12 cellular contexts compared by ENCODE assay signal in the genomic region with DNA sequence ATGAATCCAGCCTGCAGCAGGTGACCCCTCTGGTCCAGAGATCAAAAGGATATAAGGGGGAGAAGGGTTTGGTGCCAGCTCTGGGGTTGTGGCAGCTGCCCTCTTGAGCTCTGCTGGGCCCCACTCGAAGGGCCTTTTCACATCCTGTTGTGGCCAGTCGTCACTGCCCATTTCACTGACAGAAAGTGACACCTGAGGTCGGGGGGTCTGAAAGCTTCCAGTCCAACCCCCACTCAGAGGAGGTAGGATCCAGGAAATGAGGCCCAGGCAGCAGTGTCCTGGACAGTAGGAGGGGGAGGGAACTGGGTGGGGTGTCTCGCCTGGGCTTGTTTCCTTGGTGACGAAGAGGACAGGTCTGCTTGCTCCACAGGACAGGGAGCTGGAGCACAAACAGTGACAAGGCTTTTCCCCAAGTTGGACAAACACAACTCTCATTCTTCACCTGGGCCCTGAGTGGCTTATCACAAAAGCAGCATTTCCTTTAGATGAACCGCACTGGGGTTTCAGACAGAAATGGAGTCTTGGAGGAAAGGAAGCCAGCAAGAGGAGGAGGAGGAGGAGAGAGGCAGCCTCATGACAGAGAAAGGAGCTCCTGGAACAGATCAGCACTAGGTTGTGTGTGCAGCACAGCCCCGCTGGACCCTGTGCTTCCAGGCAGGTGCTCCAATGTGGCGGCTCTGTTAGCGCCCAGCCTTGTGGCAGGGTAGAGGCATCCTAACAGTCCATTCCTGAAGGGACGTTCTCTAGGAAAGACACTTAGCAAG. TPM values are rescaled to one million over a fixed set of nuclear protein-coding genes. Genes with fewer than 3 reads are reported as not detected.
DNase-seq lines count a peak whose midpoint lies in the region; ATAC-seq and TF ChIP-seq lines count a peak whose summit lies in the region.
"Had no signal": no experiment of that assay in that cellular context is flagged by ENCODE, and none has a peak within 500 bp of the region (broad histone marks: within the 10 kb centered on the region; RNA-seq: fewer than 3 reads in every experiment).

No MANE protein-coding gene starts in this region.

- TF ChIP-seq POLR2A in sigmoid colon (IDR thresholded peaks at IDR 0.05): no peak

- peak in 1 of 3 donors; percentile 16 for DNase-seq in CD4-positive, CD25-positive, alpha-beta regulatory T cell
- DNase-seq in GF-D8 (lab: John Stamatoyannopoulos, UW): peak; percentile 43
- DNase-seq in lung (ENCODE audit: low spot score): no peak
- DNase-seq in activated CD4-positive, CD25-positive, alpha-beta regulatory T cell (lab: John Stamatoyannopoulos, UW): no peak
- no peak for DNase-seq in activated CD4-positive, alpha-beta memory T cell treated with anti-CD3 and anti-CD28 coated beads, Interleukin-2, amount 10 ng/mL, durations not matched to agents 7 days and 5 days
- DNase-seq in sigmoid colon: no peak
- DNase-seq: activated CD4-positive, alpha-beta memory T cell treated with anti-CD3 and anti-CD28 coated beads for 36 hours; amniotic stem cell; stimulated activated naive B cell treated with anti-CD40 and anti-IgM and Interleukin-4, amounts not matched to agents 10 μg/mL and 1 μg/mL and 100 μg/mL, for 72 hours had no signal

- TF ChIP-seq EP300 in sigmoid colon (IDR thresholded peaks at IDR 0.05): no peak

- POLR2A ChIA-PET in activated CD4-positive, alpha-beta memory T cell treated with anti-CD3 and anti-CD28 coated beads, Interleukin-2, amount 10 ng/mL, durations not matched to agents 7 days and 5 days (lab: Charles Lee): no interaction called here

- H3K4me3 Mint-ChIP-seq in CD4-positive, CD25-positive, alpha-beta regulatory T cell: no peak overlapping the region
- H3K4me3 Mint-ChIP-seq in activated CD4-positive, alpha-beta memory T cell treated with anti-CD3 and anti-CD28 coated beads, Interleukin-2, amount 10 ng/mL, durations not matched to agents 7 days and 5 days: no peak overlapping the region
- H3K4me3 Mint-ChIP-seq: activated CD4-positive, alpha-beta memory T cell treated with anti-CD3 and anti-CD28 coated beads for 36 hours; nephron; stimulated activated naive B cell treated with anti-CD40 and anti-IgM and Interleukin-4, amounts not matched to agents 10 μg/mL and 1 μg/mL and 100 μg/mL, for 72 hours had no signal

- H3K9me3 ChIP-seq in CD4-positive, CD25-positive, alpha-beta regulatory T cell (ENCODE audit: control insufficient read depth in 2 of 2, low read length in 2 of 2): no peaks in the 10 kb centered on the region
- H3K9me3 ChIP-seq in lung (ENCODE audit: control insufficient read depth in 2 of 2, insufficient read depth in 1 of 2, low read length in 1 of 2): no peaks in the 10 kb centered on the region
- H3K9me3 ChIP-seq in sigmoid colon: no peaks in the 10 kb centered on the region

- H3K27ac Mint-ChIP-seq in CD4-positive, CD25-positive, alpha-beta regulatory T cell: peak overlapping the region in 2 of 3 donors; percentile 47 to 51
- H3K27ac Mint-ChIP-seq in activated CD4-positive, alpha-beta memory T cell treated with anti-CD3 and anti-CD28 coated beads, Interleukin-2, amount 10 ng/mL, durations not matched to agents 7 days and 5 days: no peak overlapping the region
- H3K27ac Mint-ChIP-seq: activated CD4-positive, alpha-beta memory T cell treated with anti-CD3 and anti-CD28 coated beads for 36 hours; nephron; stimulated activated naive B cell treated with anti-CD40 and anti-IgM and Interleukin-4, amounts not matched to agents 10 μg/mL and 1 μg/mL and 100 μg/mL, for 72 hours had no signal

- ATAC-seq in CD4-positive, CD25-positive, alpha-beta regulatory T cell (ENCODE audit: low read depth in 2 of 2): no peak
- ATAC-seq in lung (ENCODE audit: insufficient read depth, low FRiP score) (peak; percentile 12), GM18517 (IDR thresholded peaks at IDR 0.05; ENCODE audit: unreplicated experiment) (no peak)
- ATAC-seq: stimulated activated naive B cell treated with anti-CD40 and anti-IgM and Interleukin-4, amounts not matched to agents 10 μg/mL and 1 μg/mL and 100 μg/mL, for 72 hours had no signal

- no peak overlapping the region for H3K27ac ChIP-seq in CD4-positive, CD25-positive, alpha-beta regulatory T cell (ENCODE audit: insufficient read depth, low read length, poor library complexity, severe bottlenecking)
- H3K27ac ChIP-seq in VCaP (peak overlapping the region; percentile 89), lung (ENCODE audit: low read depth in 1 of 2, low read length in 1 of 2) (peak overlapping the region in 1 of 2 donors; percentile 57), sigmoid colon (no peak overlapping the region)

- intact Hi-C loops in sigmoid colon (cut with DNase I): no loop called here

- peaks cover 16% of the 10 kb centered on the region for H3K36me3 ChIP-seq in CD4-positive, CD25-positive, alpha-beta regulatory T cell (ENCODE audit: control insufficient read depth, insufficient read depth, low read length)
- H3K36me3 ChIP-seq in lung (ENCODE audit: control insufficient read depth in 2 of 2, insufficient read depth in 2 of 2, low read length in 2 of 2) (peaks cover 10 to 28% of the 10 kb centered on the region in 2 donors), sigmoid colon (peaks cover 0 to 43% (median 24%) of the 10 kb centered on the region in 4 donors)

- TF ChIP-seq CTCF in VCaP (conservative IDR thresholded peaks at IDR 0.05) (no peak), lung (IDR thresholded peaks at IDR 0.05; ENCODE audit: control extremely low read depth, extremely low read depth) (no peak), sigmoid colon (IDR thresholded peaks at IDR 0.05) (no peak)

- CTCF ChIA-PET in activated CD4-positive, alpha-beta memory T cell treated with anti-CD3 and anti-CD28 coated beads, Interleukin-2, amount 10 ng/mL, durations not matched to agents 7 days and 5 days (lab: Charles Lee): interaction anchor here (1.0 kb wide), 1 partner anchor 85 kb away, joined by 3 read pairs; no protein-coding TSS in a partner anchor

- no peaks in the 10 kb centered on the region for H3K4me1 Mint-ChIP-seq in CD4-positive, CD25-positive, alpha-beta regulatory T cell
- peaks cover 12% of the 10 kb centered on the region for H3K4me1 Mint-ChIP-seq in activated CD4-positive, alpha-beta memory T cell treated with anti-CD3 and anti-CD28 coated beads, Interleukin-2, amount 10 ng/mL, durations not matched to agents 7 days and 5 days
- H3K4me1 Mint-ChIP-seq: stimulated activated naive B cell treated with anti-CD40 and anti-IgM and Interleukin-4, amounts not matched to agents 10 μg/mL and 1 μg/mL and 100 μg/mL, for 72 hours had no signal

- H3K4me1 ChIP-seq in CD4-positive, CD25-positive, alpha-beta regulatory T cell (ENCODE audit: control insufficient read depth, insufficient read depth, low read length, poor library complexity, severe bottlenecking): no peaks in the 10 kb centered on the region
- H3K4me1 ChIP-seq in lung (ENCODE audit: control insufficient read depth in 2 of 2, insufficient read depth in 2 of 2, low read length in 2 of 2): peaks cover 6 to 9% of the 10 kb centered on the region in 2 donors
- H3K4me1 ChIP-seq in sigmoid colon: peaks cover 0 to 10% (median 7%) of the 10 kb centered on the region in 4 donors

- peaks cover 4% of the 10 kb centered on the region for H3K27me3 Mint-ChIP-seq in CD4-positive, CD25-positive, alpha-beta regulatory T cell
- H3K27me3 Mint-ChIP-seq in activated CD4-positive, alpha-beta memory T cell treated with anti-CD3 and anti-CD28 coated beads, Interleukin-2, amount 10 ng/mL, durations not matched to agents 7 days and 5 days: no peaks in the 10 kb centered on the region
- H3K27me3 Mint-ChIP-seq: activated CD4-positive, alpha-beta memory T cell treated with anti-CD3 and anti-CD28 coated beads for 36 hours; stimulated activated naive B cell treated with anti-CD40 and anti-IgM and Interleukin-4, amounts not matched to agents 10 μg/mL and 1 μg/mL and 100 μg/mL, for 72 hours had no signal

- WGBS in lung, 2 donors: 45 to 52% methylated on average over 10 of the region's 10 CpGs
- WGBS in sigmoid colon, 2 donors: 40 to 60% methylated on average over 10 of the region's 10 CpGs

- peaks cover 9% of the 10 kb centered on the region for H3K36me3 Mint-ChIP-seq in CD4-positive, CD25-positive, alpha-beta regulatory T cell
- H3K36me3 Mint-ChIP-seq in activated CD4-positive, alpha-beta memory T cell treated with anti-CD3 and anti-CD28 coated beads, Interleukin-2, amount 10 ng/mL, durations not matched to agents 7 days and 5 days (ENCODE audit: low read depth): peaks cover 9% of the 10 kb centered on the region

- H3K4me3 ChIP-seq in CD4-positive, CD25-positive, alpha-beta regulatory T cell (ENCODE audit: low read depth, low read length): no peak overlapping the region
- H3K4me3 ChIP-seq in lung (no peak overlapping the region), sigmoid colon (no peak overlapping the region)

- peaks cover 0 to 1% (median 0%) of the 10 kb centered on the region in 7 donors for H3K9me3 Mint-ChIP-seq in CD4-positive, CD25-positive, alpha-beta regulatory T cell
- H3K9me3 Mint-ChIP-seq in activated CD4-positive, alpha-beta memory T cell treated with anti-CD3 and anti-CD28 coated beads, Interleukin-2, amount 10 ng/mL, durations not matched to agents 7 days and 5 days: no peaks in the 10 kb centered on the region
- H3K9me3 Mint-ChIP-seq: activated CD4-positive, alpha-beta memory T cell treated with anti-CD3 and anti-CD28 coated beads for 36 hours; nephron; stimulated activated naive B cell treated with anti-CD40 and anti-IgM and Interleukin-4, amounts not matched to agents 10 μg/mL and 1 μg/mL and 100 μg/mL, for 72 hours had no signal

- no peaks in the 10 kb centered on the region for H3K27me3 ChIP-seq in CD4-positive, CD25-positive, alpha-beta regulatory T cell (ENCODE audit: control insufficient read depth, insufficient read depth, low read length)
- H3K27me3 ChIP-seq in lung (ENCODE audit: control insufficient read depth, insufficient read depth) (no peaks in the 10 kb centered on the region), sigmoid colon (no peaks in the 10 kb centered on the region)

RNA-seq across cellular contexts. Expression of gene FRS3, which starts 11.0 kb away (rescaled TPM):
- total RNA-seq in CD4-positive, CD25-positive, alpha-beta regulatory T cell: 6.4 TPM
- polyA plus RNA-seq in CD4-positive, CD25-positive, alpha-beta regulatory T cell: 1 to 10 TPM; 1.3 to 1.6 (median 1.4) TPM
- total RNA-seq in lung (10 to 100 TPM in 1 of 2 donors, 1 to 10 TPM in 1; 7.3 to 11.2 TPM), sigmoid colon (1 to 10 TPM; 4.1 to 4.9 (median 4.7) TPM)
- polyA plus RNA-seq in lung (1 to 10 TPM; 3.7 to 6.5 TPM), sigmoid colon (1 to 10 TPM; 1.6 to 4.8 (median 3.3) TPM)
- total RNA-seq in activated CD4-positive, alpha-beta memory T cell treated with anti-CD3 and anti-CD28 coated beads, Interleukin-2, amount 10 ng/mL, durations not matched to agents 7 days and 5 days: 1 to 10 TPM; 4.0 to 4.2 TPM

RNA-seq across cellular contexts. Expression of gene PRICKLE4, which starts 11.9 kb away (rescaled TPM):
- not detected for total RNA-seq in CD4-positive, CD25-positive, alpha-beta regulatory T cell
- polyA plus RNA-seq in CD4-positive, CD25-positive, alpha-beta regulatory T cell: not detected
- 1 to 10 TPM; 6.9 TPM for total RNA-seq in lung
- polyA plus RNA-seq in lung: 1 to 10 TPM; 2.9 to 4.1 TPM
- not detected for total RNA-seq in activated CD4-positive, alpha-beta memory T cell treated with anti-CD3 and anti-CD28 coated beads, Interleukin-2, amount 10 ng/mL, durations not matched to agents 7 days and 5 days
- 10 to 100 TPM in 1 of 4 donors, 1 to 10 TPM in 3; 2.0 to 13.8 (median 4.4) TPM for total RNA-seq in sigmoid colon
- 1 to 10 TPM in 1 of 3 donors, not detected in 2; 1.5 TPM for polyA plus RNA-seq in sigmoid colon

RNA-seq across cellular contexts. Expression of gene TOMM6, which starts 18.8 kb away (rescaled TPM):
- total RNA-seq in CD4-positive, CD25-positive, alpha-beta regulatory T cell: 102 TPM
- polyA plus RNA-seq in CD4-positive, CD25-positive, alpha-beta regulatory T cell: 100 to 1,000 TPM; 315 to 364 (median 362) TPM
- 100 to 1,000 TPM in 1 of 2 donors, 10 to 100 TPM in 1; 43.5 to 172 TPM for total RNA-seq in lung
- polyA plus RNA-seq in lung: 100 to 1,000 TPM; 236 to 313 TPM
- 100 to 1,000 TPM; 126 to 130 TPM for total RNA-seq in activated CD4-positive, alpha-beta memory T cell treated with anti-CD3 and anti-CD28 coated beads, Interleukin-2, amount 10 ng/mL, durations not matched to agents 7 days and 5 days
- 100 to 1,000 TPM; 116 to 154 (median 151) TPM for total RNA-seq in sigmoid colon
- 100 to 1,000 TPM; 209 to 309 (median 254) TPM for polyA plus RNA-seq in sigmoid colon

RNA-seq across cellular contexts. Expression of gene PGC, which starts 21.5 kb away (rescaled TPM):
- not detected for total RNA-seq in CD4-positive, CD25-positive, alpha-beta regulatory T cell
- not detected for polyA plus RNA-seq in CD4-positive, CD25-positive, alpha-beta regulatory T cell
- total RNA-seq in lung: 100 to 1,000 TPM in 1 of 2 donors, 10 to 100 TPM in 1; 19.2 to 586 TPM
- 1,000 to 10,000 TPM in 1 of 2 donors, 100 to 1,000 TPM in 1; 348 to 1,394 TPM for polyA plus RNA-seq in lung
- total RNA-seq in activated CD4-positive, alpha-beta memory T cell treated with anti-CD3 and anti-CD28 coated beads, Interleukin-2, amount 10 ng/mL, durations not matched to agents 7 days and 5 days: not detected
- not detected for total RNA-seq in sigmoid colon
- polyA plus RNA-seq in sigmoid colon: 10 to 100 TPM in 1 of 3 donors, 1 to 10 TPM in 1, under 1 TPM in 1; 0.07 to 12.6 (median 9.2) TPM
- total RNA-seq: activated CD4-positive, alpha-beta memory T cell treated with anti-CD3 and anti-CD28 coated beads for 36 hours had no signal

RNA-seq across cellular contexts. Expression of gene TFEB, which starts 33.3 kb away (rescaled TPM):
- 26.7 TPM for total RNA-seq in CD4-positive, CD25-positive, alpha-beta regulatory T cell
- polyA plus RNA-seq in CD4-positive, CD25-positive, alpha-beta regulatory T cell: 10 to 100 TPM in 1 of 4 donors, 1 to 10 TPM in 3; 8.0 to 11.0 (median 8.7) TPM
- total RNA-seq in lung: 10 to 100 TPM; 13.3 to 38.4 TPM
- 10 to 100 TPM; 23.1 to 32.5 TPM for polyA plus RNA-seq in lung
- 10 to 100 TPM; 14.9 to 15.0 TPM for total RNA-seq in activated CD4-positive, alpha-beta memory T cell treated with anti-CD3 and anti-CD28 coated beads, Interleukin-2, amount 10 ng/mL, durations not matched to agents 7 days and 5 days
- total RNA-seq in sigmoid colon: 10 to 100 TPM; 21.0 to 28.5 (median 24.2) TPM
- polyA plus RNA-seq in sigmoid colon: 10 to 100 TPM; 28.2 to 40.9 (median 34.0) TPM
